ENCODE assay signal across 20 cellular contexts in genomic region chr6:16793828-16794412, GRCh38. TPM values are rescaled to one million over a fixed set of nuclear protein-coding genes. Genes with fewer than 3 reads are reported as not detected.
A peak's percentile ranks its signal among the peaks of the same experiment; 100 is the strongest.
DNase-seq lines count a peak whose midpoint lies in the region; ATAC-seq and TF ChIP-seq lines count a peak whose summit lies in the region.
"Had no signal": no experiment of that assay in that cellular context is flagged by ENCODE, and none has a peak within 500 bp of the region (broad histone marks: within the 10 kb centered on the region; RNA-seq: fewer than 3 reads in every experiment).

No MANE protein-coding gene starts in this region.

- no peaks in the 10 kb centered on the region for H3K4me1 ChIP-seq in colonic mucosa
- no peaks in the 10 kb centered on the region for H3K4me1 ChIP-seq in right lobe of liver
- H3K4me1 ChIP-seq in smooth muscle cell (ENCODE audit: low read depth) = no peaks in the 10 kb centered on the region

- DNase-seq in HFFc6 = no peak
- no peak for DNase-seq in colonic mucosa
- no peak for DNase-seq in right lobe of liver
- DNase-seq in smooth muscle cell (lab: John Stamatoyannopoulos, UW; ENCODE audit: unreplicated experiment) = no peak
- no peak for DNase-seq in head of caudate nucleus
- DNase-seq in GM13977 (ENCODE audit: low spot score) = no peak
- DNase-seq in NCI-H2107 treated with DMSO at 0.1 percent for 48 hours (lab: John Stamatoyannopoulos, UW; ENCODE audit: unreplicated experiment) = no peak
- DNase-seq: CD4-positive, alpha-beta T cell; COR-L47; DND-41; GOT3; MM.1S; NCI-H1048; NCI-H1417 treated with DMSO at 0.1 percent for 48 hours; NCI-H1930; NCI-H2227 treated with DMSO at 0.1 percent for 48 hours; NCI-H510A; NCI-H748 treated with DMSO at 0.1 percent for 48 hours; SIG-M5; SK-N-SH had no signal

- no peak overlapping the region for H2AFZ ChIP-seq in smooth muscle cell (ENCODE audit: low read depth)

- H3K9ac ChIP-seq in colonic mucosa (ENCODE audit: low read depth in 2 of 2, low read length in 2 of 2) (no peak overlapping the region), smooth muscle cell (ENCODE audit: low read depth) (no peak overlapping the region)
- H3K9ac ChIP-seq: SK-N-SH had no signal

- H3K4me3 ChIP-seq in colonic mucosa (no peak overlapping the region), right lobe of liver (no peak overlapping the region), smooth muscle cell (no peak overlapping the region)

- H3K36me3 Mint-ChIP-seq in HFFc6 (ENCODE audit: low read depth) = peaks cover 10% of the 10 kb centered on the region; the same call in 1 of the 2 replicates

- no peak overlapping the region for H3K27ac Mint-ChIP-seq in HFFc6
- H3K27ac Mint-ChIP-seq: CD4-positive, alpha-beta T cell had no signal

- H3K27me3 ChIP-seq in colonic mucosa (no peaks in the 10 kb centered on the region), right lobe of liver (no peaks in the 10 kb centered on the region), smooth muscle cell (ENCODE audit: low read depth) (no peaks in the 10 kb centered on the region)

- peaks cover 8% of the 10 kb centered on the region for H3K9me3 Mint-ChIP-seq in HFFc6
- H3K9me3 Mint-ChIP-seq: CD4-positive, alpha-beta T cell had no signal

- no peak overlapping the region for H3K27ac ChIP-seq in colonic mucosa
- no peak overlapping the region for H3K27ac ChIP-seq in right lobe of liver
- no peak overlapping the region for H3K27ac ChIP-seq in smooth muscle cell (ENCODE audit: low read depth)

- WGBS in right lobe of liver (ENCODE audit: insufficient coverage, low coverage, low lambda C conversion rate, missing lambda C conversion rate) = 75% methylated on average over 3 of the region's 3 CpGs
- WGBS in smooth muscle cell (ENCODE audit: low lambda C conversion rate) = 91% methylated on average over 3 of the region's 3 CpGs

- no peak for TF ChIP-seq POLR2A in right lobe of liver (IDR thresholded peaks at IDR 0.05)

- peaks cover 4% of the 10 kb centered on the region; the same call in 1 of the 2 replicates for H3K27me3 Mint-ChIP-seq in HFFc6 (ENCODE audit: insufficient read depth)
- H3K27me3 Mint-ChIP-seq: CD4-positive, alpha-beta T cell had no signal

- no peaks in the 10 kb centered on the region; the same call in 1 of the 2 replicates for H3K4me1 Mint-ChIP-seq in HFFc6 (ENCODE audit: low read depth)

- no peaks in the 10 kb centered on the region for H4K20me1 ChIP-seq in smooth muscle cell (ENCODE audit: low read depth)

- H3K79me2 ChIP-seq in smooth muscle cell (ENCODE audit: low read depth) = no peaks in the 10 kb centered on the region

- intact Hi-C loops in colonic mucosa (cut with DNase I) = no loop called here
- intact Hi-C loops in right lobe of liver (cut with DNase I) = no loop called here
- intact Hi-C loops in head of caudate nucleus (cut with DNase I) = no loop called here

- H3K9me3 ChIP-seq in colonic mucosa (no peaks in the 10 kb centered on the region), right lobe of liver (no peaks in the 10 kb centered on the region), smooth muscle cell (replicated peaks; ENCODE audit: low read depth) (no peaks in the 10 kb centered on the region)

- H3F3A ChIP-seq in smooth muscle cell (ENCODE audit: low read depth) = no peaks in the 10 kb centered on the region

- TF ChIP-seq CTCF in HFFc6 (IDR thresholded peaks at IDR 0.05) (peak; percentile 60), colonic mucosa (IDR thresholded peaks at IDR 0.05) (peak; percentile 19), right lobe of liver (IDR thresholded peaks at IDR 0.05) (peak in 3 of 4 donors; percentile 9 to 13 (median 12)), smooth muscle cell (IDR thresholded peaks at IDR 0.05; ENCODE audit: borderline replicate concordance, insufficient read depth, poor library complexity, severe bottlenecking) (peak; percentile 15), GM13977 (IDR thresholded peaks at IDR 0.05; ENCODE audit: extremely low read depth, insufficient read depth, missing control alignments) (no peak)

- H3K36me3 ChIP-seq in colonic mucosa (no peaks in the 10 kb centered on the region), right lobe of liver (no peaks in the 10 kb centered on the region), smooth muscle cell (ENCODE audit: low read depth) (no peaks in the 10 kb centered on the region)

- in situ Hi-C loops in GM13977 (cut with MboI; ENCODE audit: low pct_unique_long_range_greater_than_20kb, low sequenced_read_pairs, unreplicated experiment) = loop anchor here (25.0 kb wide), 1 partner anchor 168 kb away; no protein-coding TSS in a partner anchor

- H3K4me2 ChIP-seq in smooth muscle cell = no peak overlapping the region
- H3K4me2 ChIP-seq: SK-N-SH had no signal

- no peak overlapping the region for H3K4me3 Mint-ChIP-seq in HFFc6
- H3K4me3 Mint-ChIP-seq: CD4-positive, alpha-beta T cell had no signal

- peak in 2 of 4 donors; percentile 33 to 40 for ATAC-seq in right lobe of liver

RNA-seq across cellular contexts. Expression of gene ATXN1, which starts 32.7 kb away (rescaled TPM):
- 10 to 100 TPM; 28.2 to 41.5 (median 30.5) TPM for total RNA-seq in HFFc6 (2021; fragmentation: NEBNext Ultra II Directional; extraction: Animal tissue kit (Norgen Biotek cat#: 25700))
- 10 to 100 TPM; 24.5 to 41.9 TPM for total RNA-seq in colonic mucosa
- total RNA-seq in right lobe of liver = 10 to 100 TPM; 23.2 to 28.7 (median 25.0) TPM
- total RNA-seq in smooth muscle cell = 40.6 and 45.8 TPM in 2 replicates
- 17.9 and 22.8 TPM in 2 replicates for polyA plus RNA-seq in smooth muscle cell
